ENCODE assay signal across 11 cellular contexts in the genomic region with DNA sequence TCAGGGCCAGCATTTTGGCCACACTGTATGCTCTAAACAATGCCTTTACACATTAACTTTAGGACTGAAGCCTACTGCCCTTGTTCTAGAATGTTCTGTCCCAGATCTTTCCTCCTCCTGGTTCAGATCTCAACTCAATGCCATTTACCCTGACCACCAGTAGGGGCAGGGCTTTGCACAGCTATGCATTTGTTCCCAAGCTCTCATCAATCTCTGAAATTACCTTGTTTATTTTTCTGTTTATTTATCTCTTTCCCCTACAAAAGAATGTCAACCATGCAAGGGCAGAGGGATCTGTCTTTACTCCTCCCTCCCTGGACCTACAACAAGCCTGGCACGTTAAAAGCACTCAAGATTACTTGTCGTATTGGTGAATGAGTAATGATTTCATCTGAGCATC.
DNase-seq lines count a peak whose midpoint lies in the region; ATAC-seq and TF ChIP-seq lines count a peak whose summit lies in the region.
"Had no signal": no experiment of that assay in that cellular context is flagged by ENCODE, and none has a peak within 500 bp of the region (broad histone marks: within the 10 kb centered on the region; RNA-seq: fewer than 3 reads in every experiment).

No MANE protein-coding gene starts in this region.

- TF ChIP-seq CTCF in C4-2B (conservative IDR thresholded peaks at IDR 0.05) (peak; percentile 61), colonic mucosa (IDR thresholded peaks at IDR 0.05) (peak; percentile 14), mesothelial cell of epicardium (IDR thresholded peaks at IDR 0.05; ENCODE audit: unreplicated experiment) (peak; percentile 52)

- peak; percentile 65 for DNase-seq in MG63
- no peak for DNase-seq in colonic mucosa
- no peak for DNase-seq in mesothelial cell of epicardium (ENCODE audit: low spot score in 2 of 2, unreplicated experiment in 2 of 2)
- no peak for DNase-seq in pons (ENCODE audit: low spot score)
- DNase-seq: activated CD8-positive, alpha-beta memory T cell treated with anti-CD3 and anti-CD28 coated beads, Interleukin-2, amount 50 U/mL, for 4 hours; NCI-H1436 treated with DMSO at 0.1 percent for 48 hours had no signal

- no peaks in the 10 kb centered on the region for H3K36me3 Mint-ChIP-seq in mesothelial cell of epicardium

- ATAC-seq in HG02642 (IDR thresholded peaks at IDR 0.05; ENCODE audit: poor library complexity, unreplicated experiment) (no peak), HG02610 (IDR thresholded peaks at IDR 0.05; ENCODE audit: unreplicated experiment) (no peak), GM19452 (IDR thresholded peaks at IDR 0.05; ENCODE audit: unreplicated experiment) (no peak)

- H3K36me3 ChIP-seq in MG63 (no peaks in the 10 kb centered on the region), colonic mucosa (no peaks in the 10 kb centered on the region)
- H3K36me3 ChIP-seq: suprapubic skin had no signal

- H3K27me3 Mint-ChIP-seq in mesothelial cell of epicardium (ENCODE audit: low read depth), result no peaks in the 10 kb centered on the region

- H3K4me3 ChIP-seq in MG63, result no peak overlapping the region
- H3K4me3 ChIP-seq in colonic mucosa, result no peak overlapping the region
- H3K4me3 ChIP-seq: suprapubic skin had no signal

- H3K9ac ChIP-seq in colonic mucosa (ENCODE audit: low read depth in 2 of 2, low read length in 2 of 2), result no peak overlapping the region

- intact Hi-C loops in colonic mucosa (cut with DNase I), result no loop called here

- peaks cover 41% of the 10 kb centered on the region for H3K4me1 Mint-ChIP-seq in mesothelial cell of epicardium

- H3K4me1 ChIP-seq in colonic mucosa, result no peaks in the 10 kb centered on the region
- H3K4me1 ChIP-seq: suprapubic skin had no signal

- no peaks in the 10 kb centered on the region for H3K9me3 Mint-ChIP-seq in mesothelial cell of epicardium

- H3K4me3 Mint-ChIP-seq in mesothelial cell of epicardium, result no peak overlapping the region

- H3K27ac Mint-ChIP-seq in mesothelial cell of epicardium, result no peak overlapping the region

- no peaks in the 10 kb centered on the region for H3K27me3 ChIP-seq in MG63
- no peaks in the 10 kb centered on the region for H3K27me3 ChIP-seq in colonic mucosa
- H3K27me3 ChIP-seq: suprapubic skin had no signal

- no peak overlapping the region for H3K27ac ChIP-seq in C4-2B
- H3K27ac ChIP-seq in colonic mucosa, result no peak overlapping the region
- H3K27ac ChIP-seq: suprapubic skin had no signal

- H3K9me3 ChIP-seq in MG63, result no peaks in the 10 kb centered on the region
- no peaks in the 10 kb centered on the region for H3K9me3 ChIP-seq in colonic mucosa
- H3K9me3 ChIP-seq: suprapubic skin had no signal
